Comparison of ENCODE assay signal across 25 cellular contexts in the genomic region with DNA sequence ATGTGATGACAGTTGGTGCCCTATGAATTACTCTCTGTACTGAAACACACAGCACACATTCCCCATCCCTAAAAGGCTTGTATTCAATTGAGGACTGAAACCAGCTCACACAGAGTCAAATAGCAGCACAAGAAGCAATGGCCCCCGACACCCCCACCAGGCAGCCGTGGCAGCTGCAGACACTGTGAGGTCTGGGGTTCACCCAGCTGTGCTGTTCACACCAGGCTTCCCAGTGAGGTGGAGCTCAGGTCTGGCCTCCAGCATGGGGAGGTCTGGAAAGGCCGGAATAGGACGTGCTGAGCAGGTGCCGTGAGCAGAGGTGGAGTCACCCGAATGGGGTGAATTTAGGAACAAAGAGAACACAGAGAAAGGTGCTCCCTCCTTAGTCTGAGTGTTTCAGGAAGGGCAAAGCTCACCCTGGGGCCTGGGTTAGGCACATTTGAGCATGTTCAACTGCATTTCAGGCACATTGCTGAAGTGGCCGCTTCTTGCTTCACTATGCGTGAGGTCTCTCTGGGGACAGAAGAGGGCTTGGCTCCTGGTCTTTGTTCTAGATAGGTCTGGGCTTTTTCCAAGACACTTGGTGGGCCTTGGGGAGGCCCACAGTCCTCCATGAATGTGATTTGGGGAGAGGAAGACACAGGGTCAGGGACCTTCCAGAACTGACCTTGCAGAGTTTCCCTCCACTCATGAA. TPM values are rescaled to one million over a fixed set of nuclear protein-coding genes. Genes with fewer than 3 reads are reported as not detected.
"Had no signal": no experiment of that assay in that cellular context is flagged by ENCODE, and none has a peak within 500 bp of the region (broad histone marks: within the 10 kb centered on the region; RNA-seq: fewer than 3 reads in every experiment).

No MANE protein-coding gene starts in this region.

- H3K27ac Mint-ChIP-seq: activated CD4-positive, alpha-beta memory T cell treated with anti-CD3 and anti-CD28 coated beads for 36 hours; activated CD4-positive, alpha-beta T cell treated with anti-CD3 and anti-CD28 coated beads, Interleukin-2, amount 10 ng/mL, durations not matched to agents 7 days and 5 days; activated naive CD4-positive, alpha-beta T cell treated with anti-CD3 and anti-CD28 coated beads, Interleukin-2, amount 50 U/mL, for 72 hours; activated naive CD8-positive, alpha-beta T cell treated with anti-CD3 and anti-CD28 coated beads, Interleukin-2, amount 50 U/mL, for 24 hours; brain; T-helper 1 cell treated with Interleukin-12 subunit alpha and Interleukin-12 subunit beta and Interleukin-4 antibody, amounts not matched to agents 30 μg/mL and 1 μg/mL, for 36 hours; WTC11 had no signal

- ATAC-seq: activated naive CD4-positive, alpha-beta T cell treated with anti-CD3 and anti-CD28 coated beads, Interleukin-2, amount 50 U/mL, for 72 hours; activated naive CD8-positive, alpha-beta T cell treated with anti-CD3 and anti-CD28 coated beads, Interleukin-2, amount 50 U/mL, for 24 hours; WTC11 had no signal

- H3K4me3 Mint-ChIP-seq: activated CD4-positive, alpha-beta memory T cell treated with anti-CD3 and anti-CD28 coated beads for 36 hours; activated CD4-positive, alpha-beta T cell treated with anti-CD3 and anti-CD28 coated beads, Interleukin-2, amount 10 ng/mL, durations not matched to agents 7 days and 5 days; activated naive CD8-positive, alpha-beta T cell treated with anti-CD3 and anti-CD28 coated beads, Interleukin-2, amount 50 U/mL, for 24 hours; brain; T-helper 1 cell treated with Interleukin-12 subunit alpha and Interleukin-12 subunit beta and Interleukin-4 antibody, amounts not matched to agents 30 μg/mL and 1 μg/mL, for 36 hours; WTC11 had no signal

- DNase-seq: activated CD4-positive, alpha-beta memory T cell treated with anti-CD3 and anti-CD28 coated beads for 36 hours; activated CD4-positive, alpha-beta T cell treated with anti-CD3 and anti-CD28 coated beads, Interleukin-2, amount 10 ng/mL, durations not matched to agents 7 days and 5 days; activated CD4-positive, CD25-positive, alpha-beta regulatory T cell treated with anti-CD3 and anti-CD28 coated beads, Interleukin-2, amount 50 U/mL, for 72 hours; activated CD8-positive, alpha-beta memory T cell treated with anti-CD3 and anti-CD28 coated beads, Interleukin-2, amount 50 U/mL, for 4 hours; activated naive CD4-positive, alpha-beta T cell treated with Interleukin-2 at 50 U/mL for 16 hours; activated naive CD8-positive, alpha-beta T cell treated with anti-CD3 and anti-CD28 coated beads, Interleukin-2, amount 50 U/mL, for 24 hours; activated T-cell treated with anti-CD3 and anti-CD28 coated beads, Interleukin-2, amount 50 U/mL, for 1 hour; amniotic stem cell; IMR-90; Kasumi-1; KBM-7; NCI-H1048; NCI-H146; NCI-H187 treated with DMSO at 0.1 percent for 48 hours; NCI-H2081 treated with DMSO at 0.1 percent for 48 hours; NCI-H446; SHP77 had no signal

- H3K9me3 Mint-ChIP-seq: activated CD4-positive, alpha-beta memory T cell treated with anti-CD3 and anti-CD28 coated beads for 36 hours; activated CD4-positive, alpha-beta T cell treated with anti-CD3 and anti-CD28 coated beads, Interleukin-2, amount 10 ng/mL, durations not matched to agents 7 days and 5 days; activated naive CD4-positive, alpha-beta T cell treated with anti-CD3 and anti-CD28 coated beads, Interleukin-2, amount 50 U/mL, for 72 hours; activated naive CD8-positive, alpha-beta T cell treated with anti-CD3 and anti-CD28 coated beads, Interleukin-2, amount 50 U/mL, for 24 hours; brain; T-helper 1 cell treated with Interleukin-12 subunit alpha and Interleukin-12 subunit beta and Interleukin-4 antibody, amounts not matched to agents 30 μg/mL and 1 μg/mL, for 36 hours; WTC11 had no signal

- H3K9me3 ChIP-seq: ascending aorta had no signal

- H3K27me3 Mint-ChIP-seq: activated naive CD8-positive, alpha-beta T cell treated with anti-CD3 and anti-CD28 coated beads, Interleukin-2, amount 50 U/mL, for 24 hours had no signal

- H3K27me3 ChIP-seq: ascending aorta had no signal

- H3K4me1 ChIP-seq: ascending aorta had no signal

- H3K36me3 ChIP-seq: ascending aorta had no signal

- H3K36me3 Mint-ChIP-seq: activated CD4-positive, alpha-beta memory T cell treated with anti-CD3 and anti-CD28 coated beads for 36 hours; activated naive CD4-positive, alpha-beta T cell treated with anti-CD3 and anti-CD28 coated beads, Interleukin-2, amount 50 U/mL, for 72 hours; brain; WTC11 had no signal

- H3K4me1 Mint-ChIP-seq: activated CD4-positive, alpha-beta T cell treated with anti-CD3 and anti-CD28 coated beads, Interleukin-2, amount 10 ng/mL, durations not matched to agents 7 days and 5 days; activated naive CD8-positive, alpha-beta T cell treated with anti-CD3 and anti-CD28 coated beads, Interleukin-2, amount 50 U/mL, for 24 hours; brain; WTC11 had no signal

- H3K4me3 ChIP-seq: ascending aorta had no signal

- H3K27ac ChIP-seq: ascending aorta had no signal

RNA-seq across cellular contexts. Expression of a gene that starts 41.1 kb away (rescaled TPM):
- total RNA-seq: activated CD4-positive, alpha-beta memory T cell treated with anti-CD3 and anti-CD28 coated beads for 36 hours; activated CD4-positive, alpha-beta T cell treated with anti-CD3 and anti-CD28 coated beads, Interleukin-2, amount 10 ng/mL, durations not matched to agents 7 days and 5 days; activated CD8-positive, alpha-beta memory T cell treated with anti-CD3 and anti-CD28 coated beads for 36 hours; activated naive CD4-positive, alpha-beta T cell treated with anti-CD3 and anti-CD28 coated beads, Interleukin-2, amount 50 U/mL, for 72 hours; ascending aorta; IMR-90; M059J; SK-MEL-5; WTC11 had no signal
- polyA plus RNA-seq: IMR-90 had no signal
